8 cellular contexts compared by ENCODE assay signal in the genomic region with DNA sequence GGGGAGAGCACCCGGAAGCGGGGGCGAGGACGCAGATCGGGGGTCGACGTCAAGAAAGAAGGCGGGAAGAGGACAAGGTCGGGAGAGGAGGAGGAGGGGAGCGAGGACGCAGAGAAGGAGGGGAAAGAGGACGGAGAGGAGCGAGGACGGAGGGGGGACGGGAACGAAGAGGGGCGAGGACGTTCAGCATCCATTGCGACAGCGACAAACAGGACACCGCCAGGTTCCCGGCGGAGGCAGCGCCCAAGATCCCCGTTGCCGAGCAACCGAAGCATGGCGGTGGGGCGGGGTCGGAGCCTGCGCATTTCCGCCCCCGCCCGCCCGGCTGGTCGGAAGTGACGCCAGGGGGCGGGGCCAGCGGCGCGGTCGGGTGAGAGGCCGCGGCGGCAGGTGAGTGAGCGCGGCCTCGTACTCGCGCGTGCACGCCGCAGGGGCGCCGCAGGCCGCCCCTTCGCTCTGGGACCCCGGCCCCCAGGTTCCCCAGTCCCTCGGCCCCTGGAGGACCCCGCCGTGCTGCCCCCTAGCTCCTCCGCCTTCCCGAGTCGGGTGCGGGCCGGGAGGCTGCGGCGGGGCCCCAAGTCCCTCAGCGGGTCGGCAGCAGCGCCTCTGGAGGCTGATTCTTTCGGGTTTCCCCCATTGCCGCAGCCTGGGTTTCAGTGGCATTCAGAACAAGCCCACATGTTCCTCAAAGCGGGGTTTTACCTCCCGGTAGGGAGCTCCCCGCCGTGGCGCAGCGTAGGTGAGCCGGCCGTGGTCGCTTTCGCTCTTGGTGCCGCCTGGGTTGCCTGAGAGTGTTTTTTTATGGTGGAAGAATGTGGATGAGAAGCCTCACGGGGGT. TPM values are rescaled to one million over a fixed set of nuclear protein-coding genes. Genes with fewer than 3 reads are reported as not detected.
DNase-seq lines count a peak whose midpoint lies in the region; ATAC-seq and TF ChIP-seq lines count a peak whose summit lies in the region.

A gene with protein sequence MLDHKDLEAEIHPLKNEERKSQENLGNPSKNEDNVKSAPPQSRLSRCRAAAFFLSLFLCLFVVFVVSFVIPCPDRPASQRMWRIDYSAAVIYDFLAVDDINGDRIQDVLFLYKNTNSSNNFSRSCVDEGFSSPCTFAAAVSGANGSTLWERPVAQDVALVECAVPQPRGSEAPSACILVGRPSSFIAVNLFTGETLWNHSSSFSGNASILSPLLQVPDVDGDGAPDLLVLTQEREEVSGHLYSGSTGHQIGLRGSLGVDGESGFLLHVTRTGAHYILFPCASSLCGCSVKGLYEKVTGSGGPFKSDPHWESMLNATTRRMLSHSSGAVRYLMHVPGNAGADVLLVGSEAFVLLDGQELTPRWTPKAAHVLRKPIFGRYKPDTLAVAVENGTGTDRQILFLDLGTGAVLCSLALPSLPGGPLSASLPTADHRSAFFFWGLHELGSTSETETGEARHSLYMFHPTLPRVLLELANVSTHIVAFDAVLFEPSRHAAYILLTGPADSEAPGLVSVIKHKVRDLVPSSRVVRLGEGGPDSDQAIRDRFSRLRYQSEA (plus strand): TSS at position 354 of the 838 bp plus-strand sequence. CDS start 19,593 bp downstream, outside the sequence.

- no peaks in the 10 kb centered on the region for H3K79me2 ChIP-seq in PC-3 (ENCODE audit: low read length)

- POLR2A ChIA-PET in PC-3 (lab: Charles Lee; ENCODE audit: unreplicated experiment) = interaction anchor here (0.6 to 0.7 kb wide), 2 partner anchors 118 to 128 kb away, joined by 3 to 36 read pairs; no protein-coding TSS in a partner anchor

- H3K4me1 ChIP-seq in PC-3 (ENCODE audit: insufficient read depth, low read length) (no peaks in the 10 kb centered on the region), mucosa of rectum (ENCODE audit: control insufficient read depth in 2 of 2, insufficient read depth in 2 of 2, low read length in 2 of 2) (peaks cover 6 to 8% of the 10 kb centered on the region in 2 donors)

- CTCF ChIA-PET in PC-3 (lab: Charles Lee) = interaction anchor here (0.7 kb wide), 2 partner anchors 39 to 190 kb away, joined by 3 to 6 read pairs; no protein-coding TSS in a partner anchor

- peak; percentile 85 for DNase-seq in DMS79 (lab: John Stamatoyannopoulos, UW)
- DNase-seq in KBM-7 = peak; percentile 95
- DNase-seq in PC-3 = peak; percentile 91
- peak; percentile 97 for DNase-seq in activated T-cell treated with anti-CD3 and anti-CD28 coated beads for 48 hours (ENCODE audit: low read depth)
- DNase-seq in erythroblast (lab: John Stamatoyannopoulos, UW) = peak; percentile 96 to 98
- peak; percentile 96 for DNase-seq in stimulated activated CD8-positive, alpha-beta memory T cell treated with anti-CD3 and anti-CD28 coated beads, Interleukin-4, amount 100 ng/mL, for 48 hours

- peak; percentile 35 for TF ChIP-seq CTCF in PC-3 (conservative IDR thresholded peaks at IDR 0.05; ENCODE audit: low read depth, low read length)

- no peaks in the 10 kb centered on the region for H3K27me3 ChIP-seq in PC-3 (ENCODE audit: low read length)
- no peaks in the 10 kb centered on the region for H3K27me3 ChIP-seq in mucosa of rectum (ENCODE audit: control insufficient read depth in 2 of 2, insufficient read depth in 2 of 2, low read length in 2 of 2)

- H3K9ac ChIP-seq in PC-3 (ENCODE audit: low read length) (peak within 1 kb of the TSS; percentile 97), mucosa of rectum (ENCODE audit: low read depth in 1 of 2, low read length in 2 of 2) (peak within 1 kb of the TSS; percentile 97 to 98)

- peak; percentile 94 for TF ChIP-seq POLR2A in erythroblast (IDR thresholded peaks at IDR 0.05; ENCODE audit: low read length)

- in situ Hi-C loops in KBM-7 (cut with MboI; ENCODE audit: low pct_unique_long_range_greater_than_20kb, low sequenced_read_pairs) = no loop called here

- ATAC-seq in GM21717 (IDR thresholded peaks at IDR 0.05; ENCODE audit: unreplicated experiment) = peak; percentile 66
- ATAC-seq in PC-3 = peak; percentile 85

- no peaks in the 10 kb centered on the region for H3F3A ChIP-seq in PC-3 (ENCODE audit: low read length, unreplicated experiment)

- H3K4me2 ChIP-seq in PC-3 (ENCODE audit: low read length) = peak within 1 kb of the TSS; percentile 93

- H3K9me3 ChIP-seq in PC-3 (ENCODE audit: low read length) (no peaks in the 10 kb centered on the region), mucosa of rectum (ENCODE audit: control insufficient read depth in 2 of 2, low read length in 2 of 2) (no peaks in the 10 kb centered on the region)

- H3K27ac ChIP-seq in PC-3 (ENCODE audit: low read length) (peak within 1 kb of the TSS; percentile 89), mucosa of rectum (ENCODE audit: low read depth in 2 of 2, low read length in 2 of 2) (peak within 1 kb of the TSS; percentile 97 to 99)

- H3K36me3 ChIP-seq in PC-3 (ENCODE audit: low read depth, low read length) = no peaks in the 10 kb centered on the region
- no peaks in the 10 kb centered on the region for H3K36me3 ChIP-seq in mucosa of rectum (ENCODE audit: control insufficient read depth in 2 of 2, insufficient read depth in 2 of 2, low read length in 2 of 2)

- H3K9me2 ChIP-seq in PC-3 (replicated peaks; ENCODE audit: low read length) = no peaks in the 10 kb centered on the region

- peak within 1 kb of the TSS; percentile 95 for H3K4me3 ChIP-seq in PC-3 (ENCODE audit: low read length)
- peak within 1 kb of the TSS; percentile 89 to 98 for H3K4me3 ChIP-seq in mucosa of rectum (ENCODE audit: low read length in 2 of 2)

- BruUV-seq in PC-3 (replicated peaks; lab: Mats Ljungman, UMichigan) = no TSS peak

- intact Hi-C loops in PC-3 (cut with micrococcal nuclease) = no loop called here

- H2AFZ ChIP-seq in PC-3 (ENCODE audit: low read length) = peak within 1 kb of the TSS; percentile 82

- H4K20me1 ChIP-seq in PC-3 (ENCODE audit: low read length) = no peaks in the 10 kb centered on the region

RNA-seq across cellular contexts. Expression of the gene that starts here (rescaled TPM):
- 31.4 and 38.0 TPM in 2 replicates for total RNA-seq in PC-3 (2014; rRNA removed)

Comparison
In these comparisons a context has a peak if more than half of its experiments do, and no peak if none do; other contexts are left out.
1. Peak in every context shown above with its lines: DNase-seq, ATAC-seq, H3K4me3 ChIP-seq and H3K27ac ChIP-seq.